18 cellular contexts compared by ENCODE assay signal in genomic region chr22:37190262-37190780, GRCh38. TPM values are rescaled to one million over a fixed set of nuclear protein-coding genes. Genes with fewer than 3 reads are reported as not detected.
DNase-seq lines count a peak whose midpoint lies in the region; FAIRE-seq and TF ChIP-seq lines count a peak whose summit lies in the region.
"Had no signal": no experiment of that assay in that cellular context is flagged by ENCODE, and none has a peak within 500 bp of the region (broad histone marks: within the 10 kb centered on the region; RNA-seq: fewer than 3 reads in every experiment).

No MANE protein-coding gene starts in this region.

- H3K9me3 ChIP-seq in endothelial cell of umbilical vein (replicated peaks; ENCODE audit: control insufficient read depth, insufficient read depth, low read length) (no peaks in the 10 kb centered on the region), prostate gland (no peaks in the 10 kb centered on the region)

- no peak overlapping the region for H3K9ac ChIP-seq in endothelial cell of umbilical vein (replicated peaks; ENCODE audit: extremely low read depth, insufficient read depth, low read length)

- intact Hi-C loops in endothelial cell of umbilical vein (cut with micrococcal nuclease): no loop called here
- intact Hi-C loops in prostate gland (cut with DNase I): loop anchor here (10.0 kb wide), 1 partner anchor 406 kb away; no protein-coding TSS in a partner anchor

- 35% methylated on average over 4 of the region's 4 CpGs for WGBS in prostate gland

- no peaks in the 10 kb centered on the region for H3K79me2 ChIP-seq in endothelial cell of umbilical vein (ENCODE audit: control insufficient read depth, insufficient read depth, low read length)

- no TSS peak for BruUV-seq in endothelial cell of umbilical vein (replicated peaks; lab: Mats Ljungman, UMichigan)

- H3K4me1 ChIP-seq in endothelial cell of umbilical vein (ENCODE audit: control insufficient read depth, extremely low read depth, insufficient read depth, low read length): peaks cover 41% of the 10 kb centered on the region
- peaks cover 14% of the 10 kb centered on the region for H3K4me1 ChIP-seq in prostate gland (replicated peaks)

- H3K4me3 ChIP-seq in endothelial cell of umbilical vein (replicated peaks in 1 of 3; ENCODE audit: insufficient read depth in 1 of 3, low read depth in 1 of 3, low read length in 3 of 3) (no peak overlapping the region), brain microvascular endothelial cell (ENCODE audit: low read depth, low read length) (no peak overlapping the region), prostate gland (no peak overlapping the region)

- CTCF ChIA-PET in endothelial cell of umbilical vein (lab: Charles Lee): interaction anchor here (1.2 to 5.1 kb wide), 3 partner anchors 8 to 30 kb away, joined by 3 to 48 read pairs (median 4); no protein-coding TSS in a partner anchor

- POLR2A ChIA-PET in endothelial cell of umbilical vein (lab: Charles Lee): no interaction called here

- H3K4me1 Mint-ChIP-seq in mesothelial cell of epicardium: peaks cover 60% of the 10 kb centered on the region

- H3K9me1 ChIP-seq in endothelial cell of umbilical vein (replicated peaks; ENCODE audit: control insufficient read depth, extremely low read depth, insufficient read depth, low read length): no peaks in the 10 kb centered on the region

- H3K36me3 ChIP-seq in endothelial cell of umbilical vein (ENCODE audit: control insufficient read depth in 2 of 2, extremely low read depth in 1 of 2, insufficient read depth in 2 of 2, low read length in 2 of 2) (no peaks in the 10 kb centered on the region), brain microvascular endothelial cell (replicated peaks) (no peaks in the 10 kb centered on the region), prostate gland (no peaks in the 10 kb centered on the region)

- FAIRE-seq in endothelial cell of umbilical vein (lab: Jason Lieb, UNC): no peak

- H2AFZ ChIP-seq in endothelial cell of umbilical vein (ENCODE audit: low read depth, low read length): no peak overlapping the region

- TF ChIP-seq CTCF in endothelial cell of umbilical vein (IDR thresholded peaks at IDR 0.05; ENCODE audit: extremely low read depth in 1 of 2, insufficient read depth in 1 of 2, low read depth in 1 of 2, low read length in 2 of 2) (no peak), mesothelial cell of epicardium (IDR thresholded peaks at IDR 0.05; ENCODE audit: unreplicated experiment) (no peak), brain microvascular endothelial cell (IDR thresholded peaks at IDR 0.05; ENCODE audit: low read depth, low read length, missing control alignments) (no peak), prostate gland (IDR thresholded peaks at IDR 0.05) (no peak)

- dilution Hi-C loops in endothelial cell of umbilical vein (cut with MboI; ENCODE audit: extremely low pct_ligation_motif_present, low sequenced_read_pairs): no loop called here

- peak overlapping the region; percentile 54 for H3K4me2 ChIP-seq in endothelial cell of umbilical vein (ENCODE audit: insufficient read depth, low read length)

- H3K27me3 Mint-ChIP-seq in mesothelial cell of epicardium (ENCODE audit: low read depth): no peaks in the 10 kb centered on the region

- peak overlapping the region; percentile 80 for H3K27ac ChIP-seq in endothelial cell of umbilical vein (ENCODE audit: insufficient read depth, low read depth, low read length)
- H3K27ac ChIP-seq in brain microvascular endothelial cell: no peak overlapping the region
- H3K27ac ChIP-seq in prostate gland: no peak overlapping the region

- H3K27me3 ChIP-seq in endothelial cell of umbilical vein (ENCODE audit: control insufficient read depth in 2 of 2, insufficient read depth in 2 of 2, low read length in 2 of 2) (no peaks in the 10 kb centered on the region), brain microvascular endothelial cell (replicated peaks) (no peaks in the 10 kb centered on the region), prostate gland (replicated peaks; ENCODE audit: insufficient read depth) (no peaks in the 10 kb centered on the region)

- in situ Hi-C loops in brain microvascular endothelial cell (cut with HindIII; ENCODE audit: low pct_ligation_motif_present, low sequenced_read_pairs): no loop called here

- DNase-seq in EH (ENCODE audit: low read depth) (peak; percentile 62), M059J (ENCODE audit: low read depth) (peak; percentile 78), endothelial cell of umbilical vein (ENCODE audit: low read depth, low spot score) (no peak), mesothelial cell of epicardium (ENCODE audit: low spot score in 2 of 2, unreplicated experiment in 2 of 2) (no peak), brain microvascular endothelial cell (no peak), AG20443 (ENCODE audit: low spot score) (no peak), prostate gland (ENCODE audit: low spot score) (no peak)
- DNase-seq in activated CD4-positive, CD25-positive, alpha-beta regulatory T cell (lab: John Stamatoyannopoulos, UW): no peak
- DNase-seq: AML-193, Caco-2, H9, KBM-7, NCI-H1436, NCI-H2029 treated with DMSO at 0.1 percent for 48 hours, NCI-H748 treated with DMSO at 0.1 percent for 48 hours had no signal

- H3K9me3 Mint-ChIP-seq in mesothelial cell of epicardium: peaks cover 18% of the 10 kb centered on the region

- peak overlapping the region; percentile 16 for H3K27ac Mint-ChIP-seq in mesothelial cell of epicardium
- H3K27ac Mint-ChIP-seq: CD14-positive monocyte, H9 had no signal

- no peak overlapping the region for H3K4me3 Mint-ChIP-seq in mesothelial cell of epicardium
- H3K4me3 Mint-ChIP-seq: CD14-positive monocyte, H9 had no signal

- no peak for TF ChIP-seq POLR2A in endothelial cell of umbilical vein (IDR thresholded peaks at IDR 0.05; ENCODE audit: low read depth, low read length)
- TF ChIP-seq POLR2A in prostate gland (IDR thresholded peaks at IDR 0.05): no peak

- no peaks in the 10 kb centered on the region for H4K20me1 ChIP-seq in endothelial cell of umbilical vein (replicated peaks; ENCODE audit: control insufficient read depth, extremely low read depth, insufficient read depth, low read length)

- H3K36me3 Mint-ChIP-seq in mesothelial cell of epicardium: peaks cover 13% of the 10 kb centered on the region
- H3K36me3 Mint-ChIP-seq: CD14-positive monocyte had no signal

TF ChIP-seq in endothelial cell of umbilical vein, 7 proteins besides CTCF, POLR2A, EP300 and RAD21 (continues in another document):
- TF ChIP-seq JUN (IDR thresholded peaks at IDR 0.05; ENCODE audit: borderline replicate concordance, insufficient read depth, insufficient read length, low read depth): no peak

RNA-seq across cellular contexts. Expression of gene C1QTNF6, which starts 2.3 kb away (rescaled TPM):
- 14.0 and 16.5 TPM in 2 replicates for total RNA-seq in M059J (2014; rRNA removed; shearing (Covaris generic))
- total RNA-seq in endothelial cell of umbilical vein (27.6 and 31.5 TPM in 2 replicates), mesothelial cell of epicardium (51.8 to 58.3 TPM (median 54.1 TPM) in 3 replicates), prostate gland (1 to 10 TPM; 2.1 to 9.3 TPM)
- polyA plus RNA-seq in endothelial cell of umbilical vein: 20.2 and 23.6 TPM in 2 replicates
- polyA plus RNA-seq in endothelial cell of umbilical vein (2011; cell fraction: cytosol; rRNA removed): 13.0 and 13.9 TPM in 2 replicates
- polyA plus RNA-seq in endothelial cell of umbilical vein (2011; cell fraction: nucleus; rRNA removed): 21.5 and 22.1 TPM in 2 replicates
- 10.6 and 12.3 TPM in 2 replicates for polyA plus RNA-seq in endothelial cell of umbilical vein (2012)
- 9.3 and 12.7 TPM in 2 replicates for polyA minus RNA-seq in endothelial cell of umbilical vein
- polyA minus RNA-seq in endothelial cell of umbilical vein (2011; cell fraction: cytosol; rRNA and poly(A)+ RNA removed): 24.2 TPM
- 7.0 and 7.6 TPM in 2 replicates for polyA minus RNA-seq in endothelial cell of umbilical vein (2011; cell fraction: nucleus; rRNA and poly(A)+ RNA removed)

RNA-seq across cellular contexts. Expression of gene SSTR3, which starts 22.0 kb away (rescaled TPM):
- not detected in 2 replicates for total RNA-seq in M059J (2014; rRNA removed; shearing (Covaris generic))
- not detected in 2 replicates for total RNA-seq in endothelial cell of umbilical vein
- not detected in 2 replicates for polyA plus RNA-seq in endothelial cell of umbilical vein
- not detected in 2 replicates for polyA plus RNA-seq in endothelial cell of umbilical vein (2011; cell fraction: cytosol; rRNA removed)
- not detected in 2 replicates for polyA plus RNA-seq in endothelial cell of umbilical vein (2011; cell fraction: nucleus; rRNA removed)
- polyA plus RNA-seq in endothelial cell of umbilical vein (2012): not detected in 2 replicates
- not detected in 2 replicates for polyA minus RNA-seq in endothelial cell of umbilical vein
- polyA minus RNA-seq in endothelial cell of umbilical vein (2011; cell fraction: cytosol; rRNA and poly(A)+ RNA removed): not detected
- polyA minus RNA-seq in endothelial cell of umbilical vein (2011; cell fraction: nucleus; rRNA and poly(A)+ RNA removed): not detected in 2 replicates
- total RNA-seq in mesothelial cell of epicardium: 0.61 to 0.82 TPM (median 0.69 TPM) in 3 replicates
- total RNA-seq in prostate gland: 10 to 100 TPM in 1 of 2 donors, not detected in 1; 46.4 TPM
- total RNA-seq: Caco-2, NCI-H460, SK-MEL-5 had no signal
- polyA plus RNA-seq: CD14-positive monocyte had no signal

RNA-seq across cellular contexts. Expression of gene IL2RB, which starts 40.6 kb away (rescaled TPM):
- 0.07 and 0.59 TPM in 2 replicates for total RNA-seq in M059J (2014; rRNA removed; shearing (Covaris generic))
- total RNA-seq in endothelial cell of umbilical vein (not detected in 2 replicates), mesothelial cell of epicardium (1.6 to 2.1 TPM (median 1.7 TPM) in 3 replicates), prostate gland (1 to 10 TPM; 1.7 to 3.0 TPM)
- polyA plus RNA-seq in endothelial cell of umbilical vein: 0.01 and 0.10 TPM in 2 replicates
- not detected in 2 replicates for polyA plus RNA-seq in endothelial cell of umbilical vein (2011; cell fraction: cytosol; rRNA removed)
- polyA plus RNA-seq in endothelial cell of umbilical vein (2011; cell fraction: nucleus; rRNA removed): not detected in 2 replicates
- not detected in 2 replicates for polyA plus RNA-seq in endothelial cell of umbilical vein (2012)
- polyA minus RNA-seq in endothelial cell of umbilical vein: not detected in 2 replicates
- polyA minus RNA-seq in endothelial cell of umbilical vein (2011; cell fraction: cytosol; rRNA and poly(A)+ RNA removed): not detected
- polyA minus RNA-seq in endothelial cell of umbilical vein (2011; cell fraction: nucleus; rRNA and poly(A)+ RNA removed): not detected in 2 replicates
- total RNA-seq: Caco-2, NCI-H460, SK-MEL-5 had no signal

RNA-seq across cellular contexts. Expression of gene RAC2, which starts 53.7 kb away (rescaled TPM):
- total RNA-seq in M059J (2014; rRNA removed; shearing (Covaris generic)): 3.7 and 5.0 TPM in 2 replicates
- total RNA-seq in endothelial cell of umbilical vein (111 and 122 TPM in 2 replicates), mesothelial cell of epicardium (6.3 to 6.5 TPM (median 6.4 TPM) in 3 replicates), prostate gland (10 to 100 TPM in 1 of 2 donors, 1 to 10 TPM in 1; 9.7 to 14.4 TPM)
- polyA plus RNA-seq in endothelial cell of umbilical vein: 181 and 196 TPM in 2 replicates
- polyA plus RNA-seq in endothelial cell of umbilical vein (2011; cell fraction: cytosol; rRNA removed): 128 and 131 TPM in 2 replicates
- 62.5 and 70.8 TPM in 2 replicates for polyA plus RNA-seq in endothelial cell of umbilical vein (2011; cell fraction: nucleus; rRNA removed)
- 122 and 165 TPM in 2 replicates for polyA plus RNA-seq in endothelial cell of umbilical vein (2012)
- polyA minus RNA-seq in endothelial cell of umbilical vein: 92.2 and 107 TPM in 2 replicates
- polyA minus RNA-seq in endothelial cell of umbilical vein (2011; cell fraction: cytosol; rRNA and poly(A)+ RNA removed): not detected
- polyA minus RNA-seq in endothelial cell of umbilical vein (2011; cell fraction: nucleus; rRNA and poly(A)+ RNA removed): 21.8 and 27.2 TPM in 2 replicates
- total RNA-seq: SK-MEL-5 had no signal

Comparison
In these comparisons a context has a peak if more than half of its experiments do, and no peak if none do; other contexts are left out.
1. DNase-seq: peak in EH (single experiment) and M059J (single experiment); none in endothelial cell of umbilical vein (single experiment), mesothelial cell of epicardium (0 of 2), brain microvascular endothelial cell (single experiment), AG20443 (single experiment), activated CD4-positive, CD25-positive, alpha-beta regulatory T cell (0 of 4) and prostate gland (single experiment).